In genomic region chr7:18053177-18053928, GRCh38 we compare ENCODE assay signal across 16 cellular contexts. TPM values are rescaled to one million over a fixed set of nuclear protein-coding genes. Genes with fewer than 3 reads are reported as not detected.
A peak's percentile ranks its signal among the peaks of the same experiment; 100 is the strongest.
DNase-seq lines count a peak whose midpoint lies in the region; ATAC-seq and TF ChIP-seq lines count a peak whose summit lies in the region.
"Had no signal": no experiment of that assay in that cellular context is flagged by ENCODE, and none has a peak within 500 bp of the region (broad histone marks: within the 10 kb centered on the region; RNA-seq: fewer than 3 reads in every experiment).

No MANE protein-coding gene starts in this region.

- H4K8ac ChIP-seq in trophoblast cell (ENCODE audit: low read depth, low read length): no peak overlapping the region

- H2BK120ac ChIP-seq in trophoblast cell (ENCODE audit: insufficient read depth, low read length, poor library complexity): no peak overlapping the region

- no peaks in the 10 kb centered on the region for H3K79me1 ChIP-seq in trophoblast cell (ENCODE audit: low read length)

- 28 to 29% methylated on average over 2 of the region's 2 CpGs for WGBS in GM23248 (ENCODE audit: low coverage in 1 of 2, low lambda C conversion rate in 2 of 2, missing lambda C conversion rate in 2 of 2), 2 experiments
- WGBS in trophoblast cell (ENCODE audit: extremely low coverage, insufficient coverage, insufficient read length): no CpG with 5 or more reads among the region's 2 CpGs

- ATAC-seq in esophagus mucosa (peak; percentile 48), HG02840 (IDR thresholded peaks at IDR 0.05; ENCODE audit: low FRiP score, unreplicated experiment) (no peak)

- H3F3A ChIP-seq in GM23248 (ENCODE audit: insufficient read depth): no peaks in the 10 kb centered on the region

- no peak overlapping the region for H3K18ac ChIP-seq in trophoblast cell (ENCODE audit: low read length)

- H3K27ac ChIP-seq in GM23248 (no peak overlapping the region), RWPE1 (no peak overlapping the region), trophoblast cell (ENCODE audit: low read depth, low read length) (no peak overlapping the region)
- H3K27ac ChIP-seq: PC-9, SJCRH30 had no signal

- no peak overlapping the region for H4K91ac ChIP-seq in trophoblast cell (ENCODE audit: low read depth, low read length)

- H3K4me2 ChIP-seq in GM23248 (ENCODE audit: unreplicated experiment): no peak overlapping the region
- H3K4me2 ChIP-seq in trophoblast cell (ENCODE audit: low read length): no peak overlapping the region
- H3K4me2 ChIP-seq: PC-9 had no signal

- H2AK5ac ChIP-seq in trophoblast cell (ENCODE audit: low read length): no peak overlapping the region

- no peak for TF ChIP-seq CTCF in RWPE1 (conservative IDR thresholded peaks at IDR 0.05; ENCODE audit: low read depth)

- H2BK5ac ChIP-seq in trophoblast cell (ENCODE audit: low read depth, low read length, poor library complexity): no peak overlapping the region

- H3K9me2 ChIP-seq in GM23248 (ENCODE audit: insufficient read depth): no peaks in the 10 kb centered on the region

- H4K12ac ChIP-seq in trophoblast cell (ENCODE audit: low read depth, low read length): no peak overlapping the region

- in situ Hi-C loops in GM23248 (cut with MboI): no loop called here

- H2AFZ ChIP-seq in GM23248 (no peak overlapping the region), trophoblast cell (ENCODE audit: insufficient read depth, low read length, poor library complexity) (no peak overlapping the region)
- H2AFZ ChIP-seq: PC-9 had no signal

- H3K9ac ChIP-seq in GM23248 (no peak overlapping the region), trophoblast cell (ENCODE audit: low read length) (no peak overlapping the region)

- no peak overlapping the region for H3K23ac ChIP-seq in trophoblast cell (ENCODE audit: low read length)

- DNase-seq in GM23248: peak; percentile 8
- DNase-seq in RWPE1 (ENCODE audit: low spot score): peak; percentile 51
- peak; percentile 0 to 65 for DNase-seq in trophoblast cell
- DNase-seq in SW 1271 (lab: John Stamatoyannopoulos, UW): no peak
- DNase-seq in cerebellar nuclear complex (lab: John Stamatoyannopoulos, UW): no peak
- DNase-seq: DND-41, GDM1, NCI-H1417 treated with DMSO at 0.1 percent for 48 hours, NCI-H187 treated with DMSO at 0.1 percent for 48 hours, NCI-H345, NCI-H524 treated with DMSO at 0.1 percent for 48 hours, PC-9, SJCRH30 had no signal

- no peaks in the 10 kb centered on the region for H3K9me3 ChIP-seq in GM23248 (ENCODE audit: low read depth)
- no peaks in the 10 kb centered on the region for H3K9me3 ChIP-seq in trophoblast cell (ENCODE audit: insufficient read depth, low read depth, low read length)
- H3K9me3 ChIP-seq: SJCRH30 had no signal

- no peaks in the 10 kb centered on the region for H3K36me3 ChIP-seq in GM23248 (ENCODE audit: low read depth)
- no peaks in the 10 kb centered on the region for H3K36me3 ChIP-seq in trophoblast cell (ENCODE audit: control insufficient read depth in 1 of 2, insufficient read depth in 2 of 2, low read length in 2 of 2)
- H3K36me3 ChIP-seq: SJCRH30 had no signal

- H3K4me3 ChIP-seq in GM23248 (no peak overlapping the region), trophoblast cell (ENCODE audit: low read depth, low read length) (no peak overlapping the region)
- H3K4me3 ChIP-seq: PC-9, SJCRH30 had no signal

- CTCF ChIA-PET in RWPE1 (lab: Yijun Ruan, JAX): no interaction called here

- no peaks in the 10 kb centered on the region; the same call in none of the 2 replicates for H3K27me3 ChIP-seq in GM23248 (replicated peaks; ENCODE audit: insufficient read depth)
- H3K27me3 ChIP-seq in trophoblast cell (ENCODE audit: insufficient read depth, low read length): no peaks in the 10 kb centered on the region
- H3K27me3 ChIP-seq: SJCRH30 had no signal

- H3K4ac ChIP-seq in trophoblast cell (ENCODE audit: low read depth, low read length): no peak overlapping the region

- no peaks in the 10 kb centered on the region for H4K20me1 ChIP-seq in GM23248 (ENCODE audit: insufficient read depth)

- POLR2A ChIA-PET in RWPE1 (lab: Yijun Ruan, JAX; ENCODE audit: low non-redundant PET): no interaction called here

- no peaks in the 10 kb centered on the region for H3K4me1 ChIP-seq in GM23248 (ENCODE audit: insufficient read depth)
- no peaks in the 10 kb centered on the region for H3K4me1 ChIP-seq in trophoblast cell (ENCODE audit: control insufficient read depth in 1 of 2, insufficient read depth in 2 of 2, low read length in 2 of 2)
- H3K4me1 ChIP-seq: SJCRH30 had no signal

- no peak overlapping the region for H3K14ac ChIP-seq in trophoblast cell (ENCODE audit: low read length)

- no peaks in the 10 kb centered on the region for H3K79me2 ChIP-seq in GM23248 (ENCODE audit: insufficient read depth)
- H3K79me2 ChIP-seq in trophoblast cell (ENCODE audit: control insufficient read depth, insufficient read depth, low read length, poor library complexity): no peaks in the 10 kb centered on the region

- no peak overlapping the region for H2BK12ac ChIP-seq in trophoblast cell (ENCODE audit: low read length)

RNA-seq across cellular contexts. Expression of gene PRPS1L1, which starts 25.7 kb away (rescaled TPM):
- total RNA-seq in GM23248 (2014; rRNA removed; shearing (Covaris generic)): not detected in 2 replicates
- not detected in 2 replicates for polyA plus RNA-seq in GM23248 (2016; fragmentation: Nextera tagmentation; extraction: Ambion mirVana)
- not detected for total RNA-seq in esophagus mucosa
- not detected in 2 replicates for polyA plus RNA-seq in trophoblast cell (2013)
- total RNA-seq: M059J, PC-9, SJCRH30 had no signal

Comparison
In these comparisons a context has a peak if more than half of its experiments do, and no peak if none do; other contexts are left out.
1. DNase-seq: peak in GM23248 (single experiment), RWPE1 (single experiment) and trophoblast cell (2 of 2); none in SW 1271 (0 of 2) and cerebellar nuclear complex (0 of 2).